ENCODE assay signal across 8 cellular contexts in the genomic region with DNA sequence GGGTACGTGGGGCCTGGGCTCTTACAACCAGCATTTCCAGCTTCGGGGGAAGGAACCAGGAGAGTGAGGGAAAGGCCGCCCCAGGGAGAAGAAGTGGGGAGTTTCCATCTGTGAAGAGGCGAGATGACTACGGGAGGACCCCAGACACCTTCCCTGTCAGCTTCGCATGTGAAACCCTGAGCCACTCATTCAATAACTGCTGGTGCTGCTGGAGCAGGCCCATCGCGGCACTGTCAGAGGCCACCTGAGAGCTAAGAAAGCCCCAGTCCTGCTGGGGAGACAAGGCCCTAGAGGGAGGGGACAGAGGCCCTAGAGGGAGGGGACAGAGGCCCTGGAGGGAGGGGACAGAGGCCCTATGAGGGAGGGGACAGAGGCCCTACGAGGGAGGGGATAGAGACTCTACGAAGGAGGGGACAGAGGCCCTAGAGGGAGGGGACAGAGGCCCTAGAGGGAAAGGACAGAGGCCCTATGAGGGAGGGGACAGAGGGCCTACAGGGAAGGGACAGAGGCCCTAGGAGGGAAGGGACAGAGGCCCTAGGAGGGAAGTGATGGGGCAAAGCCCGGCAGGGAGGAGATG.
A peak's percentile ranks its signal among the peaks of the same experiment; 100 is the strongest.
DNase-seq lines count a peak whose midpoint lies in the region; ATAC-seq and TF ChIP-seq lines count a peak whose summit lies in the region.
"Not testable (repeated sequence)": the region's sequence is repeated elsewhere in the genome, so short reads cannot be mapped to it uniquely, and the experiment has no call there.

No MANE protein-coding gene starts in this region.

- not testable (repeated sequence) for H3K4me1 Mint-ChIP-seq in activated T-cell treated with anti-CD3 and anti-CD28 coated beads, Interleukin-2, amount 50 U/mL, for 72 hours (ENCODE audit: low read depth); stimulated activated naive CD8-positive, alpha-beta T cell treated with anti-CD3 and anti-CD28 coated beads, Interleukin-15, amount 100 ng/mL, for 72 hours
- peaks cover 11% of the 10 kb centered on the region for H3K4me1 Mint-ChIP-seq in mesothelial cell of epicardium

- peaks cover 18% of the 10 kb centered on the region for H3K4me1 ChIP-seq in left ventricle myocardium inferior
- H3K4me1 ChIP-seq in rectal smooth muscle tissue (ENCODE audit: control insufficient read depth, insufficient read depth, low read length), result not testable (repeated sequence)

- intact Hi-C loops in left ventricle myocardium inferior (cut with micrococcal nuclease), result not testable (repeated sequence)

- ATAC-seq in GM18520 (IDR thresholded peaks at IDR 0.05; ENCODE audit: unreplicated experiment), result peak; percentile 48
- ATAC-seq in HG03045 (IDR thresholded peaks at IDR 0.05; ENCODE audit: unreplicated experiment), result peak; percentile 56
- peak; percentile 95 to 99 for ATAC-seq in activated T-cell treated with anti-CD3 and anti-CD28 coated beads, Interleukin-2, amount 50 U/mL, for 72 hours (replicated peaks in 1 of 2)
- peak; percentile 53 for ATAC-seq in stimulated activated naive CD8-positive, alpha-beta T cell treated with anti-CD3 and anti-CD28 coated beads, Interleukin-15, amount 100 ng/mL, for 72 hours

- H3K27me3 ChIP-seq in left ventricle myocardium inferior (ENCODE audit: low read depth); rectal smooth muscle tissue (ENCODE audit: control insufficient read depth, insufficient read depth, low read length): not testable (repeated sequence)

- H3K9ac ChIP-seq in rectal smooth muscle tissue (ENCODE audit: low read length), result not testable (repeated sequence)

- not testable (repeated sequence) for TF ChIP-seq CTCF in left ventricle myocardium inferior (IDR thresholded peaks at IDR 0.05; ENCODE audit: borderline replicate concordance); mesothelial cell of epicardium (IDR thresholded peaks at IDR 0.05; ENCODE audit: unreplicated experiment)

- not testable (repeated sequence) for DNase-seq in activated T-cell treated with anti-CD3 and anti-CD28 coated beads, Interleukin-2, amount 50 U/mL, for 72 hours; left ventricle myocardium inferior; mesothelial cell of epicardium (ENCODE audit: low spot score in 2 of 2, unreplicated experiment in 2 of 2); stimulated activated naive CD8-positive, alpha-beta T cell treated with anti-CD3 and anti-CD28 coated beads, Interleukin-15, amount 100 ng/mL, for 72 hours
- DNase-seq in ecto neural progenitor cell (ENCODE audit: low spot score), result peak; percentile 68

- not testable (repeated sequence) for H3K9me3 ChIP-seq in left ventricle myocardium inferior (replicated peaks)

- H3K36me3 Mint-ChIP-seq in activated T-cell treated with anti-CD3 and anti-CD28 coated beads, Interleukin-2, amount 50 U/mL, for 72 hours (ENCODE audit: insufficient read depth in 2 of 2), result not testable (repeated sequence)
- peaks cover 36% of the 10 kb centered on the region for H3K36me3 Mint-ChIP-seq in mesothelial cell of epicardium

- not testable (repeated sequence) for H3K9me3 Mint-ChIP-seq in activated T-cell treated with anti-CD3 and anti-CD28 coated beads, Interleukin-2, amount 50 U/mL, for 72 hours; mesothelial cell of epicardium; stimulated activated naive CD8-positive, alpha-beta T cell treated with anti-CD3 and anti-CD28 coated beads, Interleukin-15, amount 100 ng/mL, for 72 hours

- H3K27me3 Mint-ChIP-seq in activated T-cell treated with anti-CD3 and anti-CD28 coated beads, Interleukin-2, amount 50 U/mL, for 72 hours (ENCODE audit: low read depth); mesothelial cell of epicardium (ENCODE audit: low read depth); stimulated activated naive CD8-positive, alpha-beta T cell treated with anti-CD3 and anti-CD28 coated beads, Interleukin-15, amount 100 ng/mL, for 72 hours: not testable (repeated sequence)

- H3K27ac ChIP-seq in left ventricle myocardium inferior (replicated peaks) (peak overlapping the region; percentile 8), rectal smooth muscle tissue (ENCODE audit: low read depth, low read length) (peak overlapping the region; percentile 14)

- H3K4me3 ChIP-seq in left ventricle myocardium inferior; rectal smooth muscle tissue (ENCODE audit: low read length): not testable (repeated sequence)

- H3K36me3 ChIP-seq in left ventricle myocardium inferior (peaks cover 19% of the 10 kb centered on the region), rectal smooth muscle tissue (ENCODE audit: control insufficient read depth, insufficient read depth, low read length) (peaks cover 13% of the 10 kb centered on the region)

- H3K27ac Mint-ChIP-seq in activated T-cell treated with anti-CD3 and anti-CD28 coated beads, Interleukin-2, amount 50 U/mL, for 72 hours, result not testable (repeated sequence)
- peak overlapping the region; percentile 34 for H3K27ac Mint-ChIP-seq in mesothelial cell of epicardium
- H3K27ac Mint-ChIP-seq in stimulated activated naive CD8-positive, alpha-beta T cell treated with anti-CD3 and anti-CD28 coated beads, Interleukin-15, amount 100 ng/mL, for 72 hours, result peak overlapping the region; percentile 37 to 55

- H3K4me3 Mint-ChIP-seq in activated T-cell treated with anti-CD3 and anti-CD28 coated beads, Interleukin-2, amount 50 U/mL, for 72 hours; mesothelial cell of epicardium; stimulated activated naive CD8-positive, alpha-beta T cell treated with anti-CD3 and anti-CD28 coated beads, Interleukin-15, amount 100 ng/mL, for 72 hours: not testable (repeated sequence)
